ENCODE assay signal across 31 cellular contexts in the genomic region with DNA sequence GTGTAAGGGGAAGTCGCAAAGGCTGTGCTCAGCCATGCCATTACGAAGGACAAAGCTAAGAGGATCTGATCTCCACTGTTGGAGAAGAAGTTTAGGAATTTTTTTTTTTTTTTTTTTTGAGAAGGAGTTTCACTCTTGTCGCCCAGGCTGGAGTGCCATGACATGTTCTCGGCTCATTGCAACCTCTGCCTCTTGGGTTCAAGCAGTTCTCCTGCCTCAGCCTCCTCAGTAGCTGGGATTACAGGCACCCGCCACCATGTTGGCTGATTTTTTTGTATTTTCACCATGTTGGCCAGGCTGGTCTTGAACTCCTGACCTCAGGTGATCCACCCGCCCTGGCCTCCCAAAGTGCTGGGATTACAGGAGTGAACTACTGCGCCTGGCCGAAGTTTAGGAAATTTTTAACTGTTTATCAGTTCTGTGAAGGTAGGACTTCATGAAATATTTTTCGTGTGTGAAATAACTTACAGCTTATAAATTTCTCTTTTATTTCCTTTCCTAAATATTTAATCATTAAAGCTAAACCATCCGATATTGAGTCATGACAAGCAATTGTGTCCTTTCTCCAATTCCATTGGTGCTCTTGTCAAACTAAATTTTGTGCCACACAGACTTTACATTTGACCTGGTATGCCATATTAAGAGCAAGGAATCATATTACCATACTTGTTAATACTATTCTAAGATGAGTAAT.
"Had no signal": no experiment of that assay in that cellular context is flagged by ENCODE, and none has a peak within 500 bp of the region (broad histone marks: within the 10 kb centered on the region; RNA-seq: fewer than 3 reads in every experiment).

No MANE protein-coding gene starts in this region.

- ATAC-seq: activated naive CD8-positive, alpha-beta T cell treated with anti-CD3 and anti-CD28 coated beads, Interleukin-2, amount 50 U/mL, for 24 hours; activated T-cell treated with anti-CD3 and anti-CD28 coated beads, Interleukin-2, amount 50 U/mL, for 4 hours; body of pancreas; effector memory CD8-positive, alpha-beta T cell; gastroesophageal sphincter; heart right ventricle; T-helper 17 cell had no signal

- DNase-seq: activated CD4-positive, alpha-beta memory T cell treated with anti-CD3 and anti-CD28 coated beads, Interleukin-2, amount 10 ng/mL, durations not matched to agents 7 days and 5 days; activated CD4-positive, alpha-beta T cell treated with anti-CD3 and anti-CD28 coated beads for 1 hour; activated CD4-positive, alpha-beta T cell treated with anti-CD3 and anti-CD28 coated beads for 4 hours; activated CD4-positive, alpha-beta T cell treated with anti-CD3 and anti-CD28 coated beads, Interleukin-2, amount 10 ng/mL, durations not matched to agents 7 days and 5 days; activated CD4-positive, alpha-beta T cell treated with anti-CD3 and anti-CD28 coated beads, Interleukin-2, amount 50 U/mL, for 4 hours; activated CD8-positive, alpha-beta memory T cell treated with anti-CD3 and anti-CD28 coated beads, Interleukin-2, amount 50 U/mL, for 48 hours; activated effector memory CD4-positive, alpha-beta T cell treated with anti-CD3 and anti-CD28 coated beads, Interleukin-2, amount 50 U/mL, for 16 hours; activated naive CD4-positive, alpha-beta T cell treated with anti-CD3 and anti-CD28 coated beads for 36 hours; activated naive CD8-positive, alpha-beta T cell treated with anti-CD3 and anti-CD28 coated beads for 36 hours; activated naive CD8-positive, alpha-beta T cell treated with anti-CD3 and anti-CD28 coated beads, Interleukin-2, amount 50 U/mL, for 24 hours; activated T-cell treated with anti-CD3 and anti-CD28 coated beads for 4 hours; activated T-cell treated with anti-CD3 and anti-CD28 coated beads, Interleukin-2, amount 50 U/mL, for 4 hours; adrenal gland; amygdala; aorta; body of pancreas; caudate nucleus; cortex of kidney; dermis blood vessel endothelial cell; effector CD4-positive, alpha-beta T cell; effector memory CD8-positive, alpha-beta T cell; esophagus squamous epithelium; foreskin melanocyte; heart right ventricle; T-helper 1 cell; T-helper 17 cell had no signal

- H3K9me3 Mint-ChIP-seq: activated CD4-positive, alpha-beta memory T cell treated with anti-CD3 and anti-CD28 coated beads, Interleukin-2, amount 10 ng/mL, durations not matched to agents 7 days and 5 days; activated CD4-positive, alpha-beta T cell treated with anti-CD3 and anti-CD28 coated beads, Interleukin-2, amount 10 ng/mL, durations not matched to agents 7 days and 5 days; activated naive CD4-positive, alpha-beta T cell treated with anti-CD3 and anti-CD28 coated beads for 36 hours; activated naive CD4-positive, alpha-beta T cell treated with anti-CD3 and anti-CD28 coated beads, Interleukin-2, amount 50 U/mL, for 24 hours; activated naive CD8-positive, alpha-beta T cell treated with anti-CD3 and anti-CD28 coated beads for 36 hours; activated naive CD8-positive, alpha-beta T cell treated with anti-CD3 and anti-CD28 coated beads, Interleukin-2, amount 50 U/mL, for 24 hours; activated T-cell treated with anti-CD3 and anti-CD28 coated beads, Interleukin-2, amount 50 U/mL, for 4 hours; activated T-helper 1 cell treated with anti-CD3 and anti-CD28 coated beads, Interleukin-12 subunit alpha, Interleukin-12 subunit beta, Interleukin-2, Interleukin-4 antibody, amounts not matched to agents 30 ng/mL and 10 ng/mL and 1 ng/mL, durations not matched to agents 14 hours and 24 hours and 36 hours; activated T-helper 2 cell treated with anti-CD3 and anti-CD28 coated beads, Interferon-gamma antibody, Interleukin-2, Interleukin-4, amounts not matched to agents 10 μg/mL and 5 μg/mL and 100 μg/mL, durations not matched to agents 14 hours and 24 hours and 36 hours; effector memory CD8-positive, alpha-beta T cell had no signal

- H3K27me3 ChIP-seq: adrenal gland, body of pancreas, esophagus squamous epithelium, gastroesophageal sphincter, heart right ventricle had no signal

- H3K27me3 Mint-ChIP-seq: activated CD4-positive, alpha-beta memory T cell treated with anti-CD3 and anti-CD28 coated beads, Interleukin-2, amount 10 ng/mL, durations not matched to agents 7 days and 5 days; activated CD4-positive, alpha-beta T cell treated with anti-CD3 and anti-CD28 coated beads, Interleukin-2, amount 10 ng/mL, durations not matched to agents 7 days and 5 days; activated naive CD4-positive, alpha-beta T cell treated with anti-CD3 and anti-CD28 coated beads, Interleukin-2, amount 50 U/mL, for 24 hours; activated naive CD8-positive, alpha-beta T cell treated with anti-CD3 and anti-CD28 coated beads for 36 hours; activated naive CD8-positive, alpha-beta T cell treated with anti-CD3 and anti-CD28 coated beads, Interleukin-2, amount 50 U/mL, for 24 hours; effector memory CD8-positive, alpha-beta T cell; T-helper 17 cell had no signal

- H3K9me3 ChIP-seq: adrenal gland, body of pancreas, esophagus squamous epithelium, gastroesophageal sphincter, heart right ventricle had no signal

- H3K27ac Mint-ChIP-seq: activated CD4-positive, alpha-beta memory T cell treated with anti-CD3 and anti-CD28 coated beads, Interleukin-2, amount 10 ng/mL, durations not matched to agents 7 days and 5 days; activated CD4-positive, alpha-beta T cell treated with anti-CD3 and anti-CD28 coated beads, Interleukin-2, amount 10 ng/mL, durations not matched to agents 7 days and 5 days; activated naive CD4-positive, alpha-beta T cell treated with anti-CD3 and anti-CD28 coated beads for 36 hours; activated naive CD4-positive, alpha-beta T cell treated with anti-CD3 and anti-CD28 coated beads, Interleukin-2, amount 50 U/mL, for 24 hours; activated naive CD8-positive, alpha-beta T cell treated with anti-CD3 and anti-CD28 coated beads for 36 hours; activated naive CD8-positive, alpha-beta T cell treated with anti-CD3 and anti-CD28 coated beads, Interleukin-2, amount 50 U/mL, for 24 hours; activated T-helper 1 cell treated with anti-CD3 and anti-CD28 coated beads, Interleukin-12 subunit alpha, Interleukin-12 subunit beta, Interleukin-2, Interleukin-4 antibody, amounts not matched to agents 30 ng/mL and 10 ng/mL and 1 ng/mL, durations not matched to agents 14 hours and 24 hours and 36 hours had no signal

- H3K4me3 ChIP-seq: adrenal gland, body of pancreas, esophagus squamous epithelium, gastroesophageal sphincter, heart right ventricle had no signal

- H3K27ac ChIP-seq: epithelial cell of prostate, esophagus squamous epithelium, gastroesophageal sphincter, heart right ventricle had no signal

- H3K4me1 Mint-ChIP-seq: activated CD4-positive, alpha-beta memory T cell treated with anti-CD3 and anti-CD28 coated beads, Interleukin-2, amount 10 ng/mL, durations not matched to agents 7 days and 5 days; activated naive CD8-positive, alpha-beta T cell treated with anti-CD3 and anti-CD28 coated beads for 36 hours; activated naive CD8-positive, alpha-beta T cell treated with anti-CD3 and anti-CD28 coated beads, Interleukin-2, amount 50 U/mL, for 24 hours had no signal

- H3K4me3 Mint-ChIP-seq: activated CD4-positive, alpha-beta memory T cell treated with anti-CD3 and anti-CD28 coated beads, Interleukin-2, amount 10 ng/mL, durations not matched to agents 7 days and 5 days; activated CD4-positive, alpha-beta T cell treated with anti-CD3 and anti-CD28 coated beads, Interleukin-2, amount 10 ng/mL, durations not matched to agents 7 days and 5 days; activated naive CD4-positive, alpha-beta T cell treated with anti-CD3 and anti-CD28 coated beads for 36 hours; activated naive CD4-positive, alpha-beta T cell treated with anti-CD3 and anti-CD28 coated beads, Interleukin-2, amount 50 U/mL, for 24 hours; activated naive CD8-positive, alpha-beta T cell treated with anti-CD3 and anti-CD28 coated beads for 36 hours; activated naive CD8-positive, alpha-beta T cell treated with anti-CD3 and anti-CD28 coated beads, Interleukin-2, amount 50 U/mL, for 24 hours; activated T-cell treated with anti-CD3 and anti-CD28 coated beads, Interleukin-2, amount 50 U/mL, for 4 hours; activated T-helper 1 cell treated with anti-CD3 and anti-CD28 coated beads, Interleukin-12 subunit alpha, Interleukin-12 subunit beta, Interleukin-2, Interleukin-4 antibody, amounts not matched to agents 30 ng/mL and 10 ng/mL and 1 ng/mL, durations not matched to agents 14 hours and 24 hours and 36 hours; effector memory CD8-positive, alpha-beta T cell; T-helper 17 cell had no signal

- H3K4me1 ChIP-seq: esophagus squamous epithelium, gastroesophageal sphincter had no signal
